ENCODE assay signal across 29 cellular contexts in genomic region chr14:97417331-97417730, GRCh38.
"Had no signal": no experiment of that assay in that cellular context is flagged by ENCODE, and none has a peak within 500 bp of the region (broad histone marks: within the 10 kb centered on the region; RNA-seq: fewer than 3 reads in every experiment).

No MANE protein-coding gene starts in this region.

- H3K4me1 Mint-ChIP-seq: activated B cell treated with CpG ODN at 0.5 μM for 24 hours; activated naive CD4-positive, alpha-beta T cell treated with anti-CD3 and anti-CD28 coated beads, Interleukin-2, amount 50 U/mL, for 24 hours; activated naive CD8-positive, alpha-beta T cell treated with anti-CD3 and anti-CD28 coated beads for 36 hours; activated naive CD8-positive, alpha-beta T cell treated with anti-CD3 and anti-CD28 coated beads, Interleukin-2, amount 50 U/mL, for 24 hours; activated T-helper 17 cell treated with anti-CD3 and anti-CD28 coated beads, Interleukin-2, amount 50 U/mL, for 72 hours had no signal

- H3K36me3 ChIP-seq: adrenal gland, gastrocnemius medialis, heart left ventricle, WERI-Rb-1 had no signal

- H3K27ac Mint-ChIP-seq: activated B cell treated with CpG ODN at 0.5 μM for 24 hours; activated CD8-positive, alpha-beta T cell treated with anti-CD3 and anti-CD28 coated beads for 36 hours; activated naive CD4-positive, alpha-beta T cell treated with anti-CD3 and anti-CD28 coated beads for 36 hours; activated naive CD4-positive, alpha-beta T cell treated with anti-CD3 and anti-CD28 coated beads, Interleukin-2, amount 50 U/mL, for 24 hours; activated naive CD8-positive, alpha-beta T cell treated with anti-CD3 and anti-CD28 coated beads for 36 hours; activated naive CD8-positive, alpha-beta T cell treated with anti-CD3 and anti-CD28 coated beads, Interleukin-2, amount 50 U/mL, for 24 hours; activated T-helper 17 cell treated with anti-CD3 and anti-CD28 coated beads, Interleukin-2, amount 50 U/mL, for 72 hours had no signal

- DNase-seq: activated B cell treated with CpG ODN at 0.5 μM for 24 hours; activated CD4-positive, alpha-beta T cell treated with anti-CD3 and anti-CD28 coated beads for 48 hours; activated CD4-positive, alpha-beta T cell treated with anti-CD3 and anti-CD28 coated beads, Interleukin-2, amount 50 U/mL, for 1 hour; activated CD4-positive, alpha-beta T cell treated with anti-CD3 and anti-CD28 coated beads, Interleukin-2, amount 50 U/mL, for 48 hours; activated CD8-positive, alpha-beta memory T cell treated with anti-CD3 and anti-CD28 coated beads for 24 hours; activated CD8-positive, alpha-beta T cell treated with anti-CD3 and anti-CD28 coated beads for 36 hours; activated effector memory CD4-positive, alpha-beta T cell treated with anti-CD3 and anti-CD28 coated beads, Interleukin-2, amount 50 U/mL, for 16 hours; activated naive CD4-positive, alpha-beta T cell treated with anti-CD3 and anti-CD28 coated beads for 36 hours; activated naive CD8-positive, alpha-beta T cell treated with anti-CD3 and anti-CD28 coated beads for 36 hours; activated naive CD8-positive, alpha-beta T cell treated with anti-CD3 and anti-CD28 coated beads, Interleukin-2, amount 50 U/mL, for 24 hours; activated T-cell treated with anti-CD3 and anti-CD28 coated beads, Interleukin-2, amount 50 U/mL, for 4 hours; adrenal gland; amygdala; aorta; body of pancreas; caudate nucleus; cortex of kidney; effector CD8-positive, alpha-beta T cell; foreskin keratinocyte; gastrocnemius medialis; glutamatergic neuron; heart left ventricle; T1000; WERI-Rb-1 had no signal

- H3K4me3 Mint-ChIP-seq: activated B cell treated with CpG ODN at 0.5 μM for 24 hours; activated CD8-positive, alpha-beta T cell treated with anti-CD3 and anti-CD28 coated beads for 36 hours; activated naive CD4-positive, alpha-beta T cell treated with anti-CD3 and anti-CD28 coated beads for 36 hours; activated naive CD4-positive, alpha-beta T cell treated with anti-CD3 and anti-CD28 coated beads, Interleukin-2, amount 50 U/mL, for 24 hours; activated naive CD8-positive, alpha-beta T cell treated with anti-CD3 and anti-CD28 coated beads for 36 hours; activated naive CD8-positive, alpha-beta T cell treated with anti-CD3 and anti-CD28 coated beads, Interleukin-2, amount 50 U/mL, for 24 hours; activated T-cell treated with anti-CD3 and anti-CD28 coated beads, Interleukin-2, amount 50 U/mL, for 4 hours had no signal

- H3K27me3 Mint-ChIP-seq: activated naive CD4-positive, alpha-beta T cell treated with anti-CD3 and anti-CD28 coated beads, Interleukin-2, amount 50 U/mL, for 24 hours; activated naive CD8-positive, alpha-beta T cell treated with anti-CD3 and anti-CD28 coated beads for 36 hours; activated T-helper 17 cell treated with anti-CD3 and anti-CD28 coated beads, Interleukin-2, amount 50 U/mL, for 72 hours had no signal

- H3K4me3 ChIP-seq: adrenal gland, body of pancreas, gastrocnemius medialis, heart left ventricle had no signal

- H3K27ac ChIP-seq: adrenal gland, body of pancreas, foreskin keratinocyte, gastrocnemius medialis, heart left ventricle, WERI-Rb-1 had no signal

- H3K9me3 ChIP-seq: adrenal gland, body of pancreas, gastrocnemius medialis, heart left ventricle had no signal

- H3K27me3 ChIP-seq: body of pancreas had no signal

- H3K36me3 Mint-ChIP-seq: activated naive CD4-positive, alpha-beta T cell treated with anti-CD3 and anti-CD28 coated beads, Interleukin-2, amount 50 U/mL, for 24 hours; activated naive CD8-positive, alpha-beta T cell treated with anti-CD3 and anti-CD28 coated beads for 36 hours had no signal

- FAIRE-seq: colon had no signal

- H3K4me1 ChIP-seq: adrenal gland, body of pancreas, foreskin keratinocyte had no signal

- ATAC-seq: activated CD4-positive, CD25-positive, alpha-beta regulatory T cell treated with anti-CD3 and anti-CD28 coated beads, Interleukin-2, amount 50 U/mL, for 24 hours; activated CD8-positive, alpha-beta T cell treated with anti-CD3 and anti-CD28 coated beads for 36 hours; activated naive CD8-positive, alpha-beta T cell treated with anti-CD3 and anti-CD28 coated beads, Interleukin-2, amount 50 U/mL, for 24 hours; activated T-cell treated with anti-CD3 and anti-CD28 coated beads, Interleukin-2, amount 50 U/mL, for 4 hours; activated T-helper 17 cell treated with anti-CD3 and anti-CD28 coated beads, Interleukin-2, amount 50 U/mL, for 72 hours; body of pancreas; esophagus mucosa; foreskin keratinocyte; gastrocnemius medialis; heart left ventricle had no signal
